ENCODE assay signal across 12 cellular contexts in the genomic region with DNA sequence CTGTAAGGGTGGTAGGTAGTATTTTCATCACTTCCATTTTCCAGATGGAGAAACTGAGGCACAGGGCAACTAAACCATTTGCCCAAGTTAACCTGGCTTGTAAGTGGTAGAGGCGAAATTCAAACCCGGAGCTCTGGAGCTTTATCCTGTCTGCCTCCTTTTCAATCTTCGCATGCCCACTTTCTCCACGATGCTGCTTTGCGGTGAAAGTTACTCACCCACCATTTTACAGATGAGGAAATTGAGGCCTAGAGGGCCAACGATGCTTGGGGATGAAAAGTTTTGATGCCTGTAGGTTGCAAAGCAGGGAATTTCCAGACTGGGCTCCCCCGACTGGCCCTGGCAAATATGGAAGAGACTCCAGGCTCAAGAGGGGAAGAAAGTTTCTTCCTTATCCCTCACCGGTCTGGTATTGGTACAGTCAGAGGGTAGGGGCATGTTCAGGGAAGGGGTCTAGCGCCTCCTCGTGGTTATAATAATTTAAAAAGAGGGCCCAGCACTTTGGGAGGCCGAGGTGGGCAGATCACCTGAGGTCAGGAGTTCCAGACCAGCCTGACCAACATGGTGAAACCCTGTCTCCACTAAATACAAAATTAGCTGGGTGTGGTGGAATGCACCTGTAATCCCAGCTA. TPM values are rescaled to one million over a fixed set of nuclear protein-coding genes. Genes with fewer than 3 reads are reported as not detected.
DNase-seq lines count a peak whose midpoint lies in the region; ATAC-seq and TF ChIP-seq lines count a peak whose summit lies in the region.
"Had no signal": no experiment of that assay in that cellular context is flagged by ENCODE, and none has a peak within 500 bp of the region (broad histone marks: within the 10 kb centered on the region; RNA-seq: fewer than 3 reads in every experiment).

No MANE protein-coding gene starts in this region.

- H3K9ac ChIP-seq in H9 (ENCODE audit: extremely low read depth, insufficient read length, low read length), result no peak overlapping the region

- no peak overlapping the region for H3K14ac ChIP-seq in H9 (ENCODE audit: insufficient read depth, low read length)

- WGBS in H9 (ENCODE audit: extremely low coverage, insufficient read length, low lambda C conversion rate), result no CpG with 5 or more reads among the region's 11 CpGs

- H3K27me3 ChIP-seq in BJ (ENCODE audit: control insufficient read depth, insufficient read depth, low read length) (peaks cover 6% of the 10 kb centered on the region), H9 (ENCODE audit: insufficient read depth, low read length) (no peaks in the 10 kb centered on the region), left lung (peaks cover 0 to 29% of the 10 kb centered on the region in 2 donors)

- POLR2A ChIA-PET in BJ (lab: Charles Lee) (no interaction called here), activated B cell treated with CpG ODN at 0.5 μM for 24 hours (lab: Charles Lee) (interaction anchor here (0.6 to 10.1 kb wide), 3 partner anchors 32 to 406 kb away, joined by 3 to 333 read pairs (median 12); a partner anchor contains a TSS)

- H3K79me1 ChIP-seq in H9 (ENCODE audit: insufficient read depth, low read depth, low read length, poor library complexity, severe bottlenecking), result no peaks in the 10 kb centered on the region

- H3K4me3 Mint-ChIP-seq in H9 (peak overlapping the region in 1 of 2 experiments; percentile 54; a peak in 2 of 5 replicates), activated B cell treated with CpG ODN at 0.5 μM for 24 hours (no peak overlapping the region)

- H2AK5ac ChIP-seq in H9 (ENCODE audit: insufficient read length, low read length), result no peak overlapping the region

- DNase-seq in BJ (ENCODE audit: low read depth) (no peak), H9 (peak; percentile 62), activated B cell treated with CpG ODN at 0.5 μM for 24 hours (no peak), left lung (peak in 1 of 2 donors; percentile 7), GOT3 (lab: John Stamatoyannopoulos, UW) (no peak), amygdala (lab: John Stamatoyannopoulos, UW) (no peak)
- DNase-seq: anterior cingulate cortex, NCI-H2029 treated with DMSO at 0.1 percent for 48 hours, ovary, uterus had no signal

- peaks cover 27% of the 10 kb centered on the region in 2 experiments for H3K4me1 Mint-ChIP-seq in H9
- H3K4me1 Mint-ChIP-seq in activated B cell treated with CpG ODN at 0.5 μM for 24 hours, result peaks cover 52% of the 10 kb centered on the region

- no peak overlapping the region; a peak in 1 of 7 replicates for H3K27ac Mint-ChIP-seq in H9
- H3K27ac Mint-ChIP-seq in activated B cell treated with CpG ODN at 0.5 μM for 24 hours, result peak overlapping the region; percentile 44

- no peak overlapping the region for H2BK20ac ChIP-seq in H9 (ENCODE audit: low read depth, low read length, poor library complexity, severe bottlenecking)

- H3K56ac ChIP-seq in H9 (ENCODE audit: insufficient read length, low read depth, low read length), result no peak overlapping the region

- H3K9me3 ChIP-seq in H9 (ENCODE audit: control insufficient read depth, low read depth, low read length) (no peaks in the 10 kb centered on the region), left lung (no peaks in the 10 kb centered on the region)
- H3K9me3 ChIP-seq: ovary, uterus had no signal

- no peak overlapping the region for H3K4ac ChIP-seq in H9 (ENCODE audit: low read depth, low read length)

- no peaks in the 10 kb centered on the region; the same call in 1 of the 2 replicates for H3K79me2 ChIP-seq in H9 (ENCODE audit: insufficient read depth, low read length)

- H2BK12ac ChIP-seq in H9 (ENCODE audit: insufficient read length, low read depth, low read length), result no peak overlapping the region

- intact Hi-C loops in activated B cell treated with CpG ODN at 0.5 μM for 24 hours (cut with micrococcal nuclease) (loop anchor here (5.0 kb wide), 1 partner anchor 192 kb away; no protein-coding TSS in a partner anchor), left lung (cut with DNase I) (no loop called here)

- H2BK120ac ChIP-seq in H9 (ENCODE audit: low read depth, low read length, poor library complexity, severe bottlenecking), result no peak overlapping the region

- H3K4me3 ChIP-seq in BJ (ENCODE audit: low read depth, low read length) (no peak overlapping the region), left lung (no peak overlapping the region)
- H3K4me3 ChIP-seq: ovary, uterus had no signal

- peaks cover 1% of the 10 kb centered on the region; the same call in 1 of the 2 replicates for H3K27me3 Mint-ChIP-seq in H9 (ENCODE audit: low read depth)
- no peaks in the 10 kb centered on the region for H3K27me3 Mint-ChIP-seq in activated B cell treated with CpG ODN at 0.5 μM for 24 hours

- TF ChIP-seq CTCF in BJ (IDR thresholded peaks at IDR 0.05; ENCODE audit: insufficient read depth, low read depth, low read length) (peak; percentile 37), H9 (conservative IDR thresholded peaks at IDR 0.05) (peak; percentile 77), activated B cell treated with CpG ODN at 0.5 μM for 24 hours (IDR thresholded peaks at IDR 0.05) (no peak), left lung (IDR thresholded peaks at IDR 0.05) (peak; percentile 17 to 31)

- H3K27ac ChIP-seq in H9 (ENCODE audit: insufficient read length, low read depth, low read length) (no peak overlapping the region), left lung (no peak overlapping the region)
- H3K27ac ChIP-seq: ovary, uterus had no signal

- H4K20me1 ChIP-seq in H9 (ENCODE audit: control insufficient read depth, insufficient read depth, insufficient read length), result peaks cover 5% of the 10 kb centered on the region

- H3K36me3 ChIP-seq in BJ (ENCODE audit: control insufficient read depth, insufficient read depth, low read length), result no peaks in the 10 kb centered on the region
- H3K36me3 ChIP-seq in left lung, result no peaks in the 10 kb centered on the region
- H3K36me3 ChIP-seq: ovary, uterus had no signal

- no peak overlapping the region for H2BK15ac ChIP-seq in H9 (ENCODE audit: low read depth, low read length)

- H4K5ac ChIP-seq in H9 (ENCODE audit: insufficient read length, low read depth, low read length), result no peak overlapping the region

- no peak overlapping the region for H2BK5ac ChIP-seq in H9 (ENCODE audit: insufficient read length, low read length)

- H3K4me2 ChIP-seq in H9 (ENCODE audit: insufficient read depth, insufficient read length, low read length), result no peak overlapping the region

- peaks cover 0 to 4% (median 0%) of the 10 kb centered on the region in 3 experiments; a peak in 2 of 7 replicates for H3K36me3 Mint-ChIP-seq in H9 (ENCODE audit: insufficient read depth in 1 of 3, low read depth in 3 of 3)
- H3K36me3 Mint-ChIP-seq in activated B cell treated with CpG ODN at 0.5 μM for 24 hours (ENCODE audit: low read depth), result peaks cover 14% of the 10 kb centered on the region

- no peak overlapping the region for H4K91ac ChIP-seq in H9 (ENCODE audit: insufficient read length, low read depth, low read length)

- no peak overlapping the region for H3K18ac ChIP-seq in H9 (ENCODE audit: insufficient read length, low read depth, low read length)

- no peak overlapping the region for H3T11ph ChIP-seq in H9 (ENCODE audit: low read length)

- H3K9me3 Mint-ChIP-seq in H9 (peaks cover 0 to 5% of the 10 kb centered on the region in 2 experiments; a peak in 3 of 5 replicates), activated B cell treated with CpG ODN at 0.5 μM for 24 hours (no peaks in the 10 kb centered on the region)

- ATAC-seq in activated B cell treated with CpG ODN at 0.5 μM for 24 hours (ENCODE audit: low read depth) (no peak), left lung (no peak), HG02938 (IDR thresholded peaks at IDR 0.05; ENCODE audit: unreplicated experiment) (no peak), GM21786 (IDR thresholded peaks at IDR 0.05; ENCODE audit: unreplicated experiment) (no peak)

- CTCF ChIA-PET in BJ (lab: Yijun Ruan, JAX) (interaction anchor here (0.9 to 2.7 kb wide), 9 partner anchors 9 to 252 kb away, joined by 3 to 10 read pairs (median 4); a partner anchor contains a TSS), activated B cell treated with CpG ODN at 0.5 μM for 24 hours (lab: Charles Lee) (interaction anchor here (1.1 to 3.4 kb wide), 6 partner anchors 30 to 253 kb away, joined by 3 to 12 read pairs (median 5); a partner anchor contains a TSS)

- H4K8ac ChIP-seq in H9 (replicated peaks; ENCODE audit: insufficient read length, low read depth, low read length), result no peak overlapping the region

- 0 out of 2 replicates have a peak, but pooled peaks cover 2% of the 10 kb centered on the region for H3K4me1 ChIP-seq in H9 (ENCODE audit: insufficient read depth, low read length)
- H3K4me1 ChIP-seq in left lung, result peaks cover 10 to 51% of the 10 kb centered on the region in 2 donors
- H3K4me1 ChIP-seq: uterus had no signal

- H3K23me2 ChIP-seq in H9 (ENCODE audit: insufficient read length, low read depth, low read length, poor library complexity, severe bottlenecking), result peaks cover 16% of the 10 kb centered on the region

- H2AFZ ChIP-seq in H9 (ENCODE audit: low read length), result no peak overlapping the region

- H3K23ac ChIP-seq in H9 (ENCODE audit: insufficient read length, low read depth, low read length), result no peak overlapping the region

RNA-seq across cellular contexts. Expression of a gene that starts 1.9 kb away (rescaled TPM):
- polyA plus RNA-seq in BJ (2011; rRNA removed), result 0.07 TPM in 1 of 2 replicates, not detected in the other
- polyA minus RNA-seq in BJ (2011; rRNA and poly(A)+ RNA removed), result not detected in 2 replicates
- 17.9 and 22.0 TPM in 2 replicates for total RNA-seq in H9 (2021)
- 18.7 and 22.6 TPM in 2 replicates for total RNA-seq in activated B cell treated with CpG ODN at 0.5 μM for 24 hours
- 10 to 100 TPM; 24.2 to 27.6 TPM for total RNA-seq in left lung

RNA-seq across cellular contexts. Expression of a gene that starts 3.4 kb away (rescaled TPM):
- polyA plus RNA-seq in BJ (2011; rRNA removed), result not detected in 2 replicates
- not detected in 2 replicates for polyA minus RNA-seq in BJ (2011; rRNA and poly(A)+ RNA removed)
- total RNA-seq in H9 (2021) (0.61 and 0.90 TPM in 2 replicates), activated B cell treated with CpG ODN at 0.5 μM for 24 hours (105 and 121 TPM in 2 replicates), left lung (10 to 100 TPM; 11.5 to 51.3 TPM)

RNA-seq across cellular contexts. Expression of a gene that starts 29.6 kb away (rescaled TPM):
- polyA plus RNA-seq in BJ (2011; rRNA removed), result 42.1 and 51.5 TPM in 2 replicates
- polyA minus RNA-seq in BJ (2011; rRNA and poly(A)+ RNA removed), result 21.6 and 27.7 TPM in 2 replicates
- total RNA-seq in H9 (2021), result 54.1 and 56.4 TPM in 2 replicates
- total RNA-seq in activated B cell treated with CpG ODN at 0.5 μM for 24 hours, result 94.7 and 101 TPM in 2 replicates
- 10 to 100 TPM; 62.3 to 75.3 TPM for total RNA-seq in left lung

RNA-seq across cellular contexts. Expression of a gene that starts 31.7 kb away (rescaled TPM):
- polyA plus RNA-seq in BJ (2011; rRNA removed), result 56.1 and 71.4 TPM in 2 replicates
- polyA minus RNA-seq in BJ (2011; rRNA and poly(A)+ RNA removed), result 35.3 and 67.2 TPM in 2 replicates
- total RNA-seq in H9 (2021) (38.2 and 39.3 TPM in 2 replicates), activated B cell treated with CpG ODN at 0.5 μM for 24 hours (53.5 and 55.6 TPM in 2 replicates), left lung (10 to 100 TPM; 64.1 to 81.7 TPM)

RNA-seq across cellular contexts. Expression of a gene that starts 48.7 kb away (rescaled TPM):
- 10.0 and 14.7 TPM in 2 replicates for polyA plus RNA-seq in BJ (2011; rRNA removed)
- polyA minus RNA-seq in BJ (2011; rRNA and poly(A)+ RNA removed), result 6.3 TPM in 2 replicates
- total RNA-seq in H9 (2021) (4.9 and 5.9 TPM in 2 replicates), activated B cell treated with CpG ODN at 0.5 μM for 24 hours (0.44 and 0.53 TPM in 2 replicates), left lung (100 to 1,000 TPM; 748 to 881 TPM)
